14 cellular contexts compared by ENCODE assay signal in the genomic region with DNA sequence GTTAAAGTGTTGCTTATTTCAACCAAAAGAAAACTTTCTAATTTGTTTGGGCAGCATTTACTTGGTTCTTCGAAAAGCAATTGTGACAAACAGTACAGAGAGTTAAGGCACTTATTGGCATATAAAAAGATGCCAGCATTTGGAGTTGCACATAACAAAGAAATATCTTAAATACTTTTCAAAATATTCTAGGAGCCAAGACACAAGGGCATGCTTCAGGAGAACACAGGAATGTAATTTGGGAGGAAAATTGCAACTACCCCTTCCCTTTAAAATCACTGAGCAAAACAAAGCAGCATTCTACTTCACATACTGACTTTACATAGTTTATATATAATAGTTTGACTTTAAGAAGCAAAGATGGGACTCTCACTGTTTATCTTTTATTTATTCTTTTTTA. TPM values are rescaled to one million over a fixed set of nuclear protein-coding genes. Genes with fewer than 3 reads are reported as not detected.
A peak's percentile ranks its signal among the peaks of the same experiment; 100 is the strongest.
DNase-seq lines count a peak whose midpoint lies in the region; ATAC-seq, FAIRE-seq and TF ChIP-seq lines count a peak whose summit lies in the region.
"Had no signal": no experiment of that assay in that cellular context is flagged by ENCODE, and none has a peak within 500 bp of the region (broad histone marks: within the 10 kb centered on the region; RNA-seq: fewer than 3 reads in every experiment).

No MANE protein-coding gene starts in this region.

- no peaks in the 10 kb centered on the region for H3K36me3 Mint-ChIP-seq in T-helper 1 cell treated with Interleukin-12 subunit alpha and Interleukin-12 subunit beta and Interleukin-4 antibody, amounts not matched to agents 30 μg/mL and 1 μg/mL, for 36 hours (ENCODE audit: low read depth)
- H3K36me3 Mint-ChIP-seq in T-helper 17 cell (ENCODE audit: low read depth), result no peaks in the 10 kb centered on the region
- H3K36me3 Mint-ChIP-seq: stimulated activated naive B cell treated with anti-CD40 and anti-IgM and Interleukin-4, amounts not matched to agents 10 μg/mL and 1 μg/mL and 100 μg/mL, for 72 hours had no signal

- peaks cover 21% of the 10 kb centered on the region for H3K4me1 Mint-ChIP-seq in T-helper 1 cell treated with Interleukin-12 subunit alpha and Interleukin-12 subunit beta and Interleukin-4 antibody, amounts not matched to agents 30 μg/mL and 1 μg/mL, for 36 hours (ENCODE audit: low read depth)
- peaks cover 5% of the 10 kb centered on the region for H3K4me1 Mint-ChIP-seq in T-helper 17 cell

- H3K9me3 Mint-ChIP-seq in T-helper 1 cell treated with Interleukin-12 subunit alpha and Interleukin-12 subunit beta and Interleukin-4 antibody, amounts not matched to agents 30 μg/mL and 1 μg/mL, for 36 hours, result no peaks in the 10 kb centered on the region
- H3K9me3 Mint-ChIP-seq: stimulated activated naive B cell treated with anti-CD40 and anti-IgM and Interleukin-4, amounts not matched to agents 10 μg/mL and 1 μg/mL and 100 μg/mL, for 72 hours had no signal

- H3K4me3 Mint-ChIP-seq in T-helper 1 cell treated with Interleukin-12 subunit alpha and Interleukin-12 subunit beta and Interleukin-4 antibody, amounts not matched to agents 30 μg/mL and 1 μg/mL, for 36 hours, result peak overlapping the region; percentile 44
- no peak overlapping the region for H3K4me3 Mint-ChIP-seq in T-helper 17 cell

- no peaks in the 10 kb centered on the region for H3K9me3 ChIP-seq in T-helper 17 cell (ENCODE audit: control insufficient read depth, low read length, poor library complexity, severe bottlenecking)
- H3K9me3 ChIP-seq in skeletal muscle tissue (ENCODE audit: control insufficient read depth in 3 of 3, low read length in 3 of 3), result no peaks in the 10 kb centered on the region

- DNase-seq in T-helper 1 cell (no peak), T-helper 17 cell (no peak), fibroblast of peridontal ligament (ENCODE audit: extremely low read depth) (peak; percentile 47), HK-2 (ENCODE audit: unreplicated experiment) (no peak), D721Med (ENCODE audit: insufficient read length, low spot score) (no peak), COLO668 (lab: John Stamatoyannopoulos, UW; ENCODE audit: unreplicated experiment) (no peak)
- DNase-seq: brain microvascular endothelial cell; NCI-H1930; stimulated activated CD4-positive, alpha-beta T cell treated with anti-CD3 and anti-CD28 coated beads, Interleukin-2, amount 100 ng/mL, for 24 hours had no signal

- H3K4me1 ChIP-seq in skeletal muscle tissue (ENCODE audit: control insufficient read depth in 3 of 3, insufficient read depth in 3 of 3, low read length in 3 of 3), result peaks cover 7 to 19% (median 16%) of the 10 kb centered on the region in 3 donors

- no peak overlapping the region for H3K4me3 ChIP-seq in skeletal muscle tissue (ENCODE audit: low read length in 3 of 3)

- H3K27me3 ChIP-seq in skeletal muscle tissue (ENCODE audit: control insufficient read depth in 3 of 3, insufficient read depth in 3 of 3, low read length in 3 of 3), result no peaks in the 10 kb centered on the region
- H3K27me3 ChIP-seq: brain microvascular endothelial cell had no signal

- no peak for FAIRE-seq in D721Med (lab: Jason Lieb, UNC)
- FAIRE-seq: islet of Langerhans had no signal

- no peak for ATAC-seq in T-helper 17 cell

- no peak overlapping the region for H3K9ac ChIP-seq in skeletal muscle tissue (ENCODE audit: low read depth in 1 of 3, low read length in 3 of 3)

- peak overlapping the region; percentile 77 for H3K27ac Mint-ChIP-seq in T-helper 1 cell treated with Interleukin-12 subunit alpha and Interleukin-12 subunit beta and Interleukin-4 antibody, amounts not matched to agents 30 μg/mL and 1 μg/mL, for 36 hours
- H3K27ac Mint-ChIP-seq in T-helper 17 cell, result peak overlapping the region; percentile 76

- no peaks in the 10 kb centered on the region for H3K36me3 ChIP-seq in skeletal muscle tissue (ENCODE audit: control insufficient read depth in 3 of 3, insufficient read depth in 3 of 3, low read length in 3 of 3)
- H3K36me3 ChIP-seq: brain microvascular endothelial cell had no signal

- TF ChIP-seq CTCF in D721Med (IDR thresholded peaks at IDR 0.05; ENCODE audit: insufficient read depth, missing control alignments), result no peak

- H3K27ac ChIP-seq in skeletal muscle tissue (ENCODE audit: low read depth, low read length), result peak overlapping the region; percentile 2
- H3K27ac ChIP-seq: 22Rv1, brain microvascular endothelial cell had no signal

- H3K27me3 Mint-ChIP-seq in T-helper 1 cell treated with Interleukin-12 subunit alpha and Interleukin-12 subunit beta and Interleukin-4 antibody, amounts not matched to agents 30 μg/mL and 1 μg/mL, for 36 hours (ENCODE audit: low read depth), result no peaks in the 10 kb centered on the region
- no peaks in the 10 kb centered on the region for H3K27me3 Mint-ChIP-seq in T-helper 17 cell

RNA-seq across cellular contexts. Expression of gene TIE1, which starts 4.6 kb away (rescaled TPM):
- total RNA-seq in T-helper 17 cell (not detected), skeletal muscle tissue (49.6 TPM)

RNA-seq across cellular contexts. Expression of gene C1orf210, which starts 10.8 kb away (rescaled TPM):
- total RNA-seq in T-helper 17 cell (not detected), skeletal muscle tissue (not detected)

RNA-seq across cellular contexts. Expression of gene TMEM125, which starts 26.4 kb away (rescaled TPM):
- total RNA-seq in T-helper 17 cell (not detected), skeletal muscle tissue (0.52 TPM)

RNA-seq across cellular contexts. Expression of gene MPL, which starts 41.4 kb away (rescaled TPM):
- total RNA-seq in T-helper 17 cell (10 to 100 TPM in 1 of 2 donors, under 1 TPM in 1; 0.94 to 16.6 TPM), skeletal muscle tissue (not detected)

Comparison
In these comparisons a context has a peak if more than half of its experiments do, and no peak if none do; other contexts are left out.
1. RNA of gene TIE1, which starts 4.6 kb away (total RNA-seq): 49.6 TPM in skeletal muscle tissue (single experiment); not detected in T-helper 17 cell; every median in the first group is over 10 times any median in the second.